7 cellular contexts compared by ENCODE assay signal in the genomic region with DNA sequence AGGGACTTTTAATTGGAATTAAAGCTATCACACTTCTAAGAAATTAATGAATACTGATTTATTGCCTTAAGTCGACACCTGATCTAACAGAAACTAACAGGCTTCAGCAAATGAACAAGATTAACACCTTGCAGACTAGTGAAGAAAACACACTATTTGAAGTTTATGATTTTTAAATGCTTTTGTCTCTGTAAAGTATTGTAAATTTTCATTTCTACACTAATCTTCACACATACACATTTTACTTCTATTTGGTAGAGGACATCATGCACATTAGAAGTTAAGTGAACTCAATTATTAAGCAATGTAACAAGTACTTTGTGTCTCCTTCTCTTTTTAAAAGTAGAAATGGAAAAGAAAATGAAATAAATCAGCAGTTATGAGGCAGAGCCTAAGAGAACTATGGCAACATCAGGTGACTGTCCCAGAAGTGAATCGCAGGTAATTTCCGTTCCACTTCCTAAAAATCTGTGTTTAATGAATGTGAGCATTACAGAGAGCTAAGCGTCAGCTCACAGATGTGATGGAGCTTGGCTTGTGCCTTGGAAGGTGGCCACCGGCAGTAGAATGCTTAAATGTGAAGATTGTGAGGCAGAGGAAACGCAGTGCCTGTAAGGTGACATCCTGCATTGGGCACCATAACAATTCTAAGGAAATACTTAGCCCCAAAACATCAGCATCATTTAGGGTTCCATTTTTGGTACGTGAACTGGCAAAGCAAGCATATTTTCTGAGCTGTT. TPM values are rescaled to one million over a fixed set of nuclear protein-coding genes. Genes with fewer than 3 reads are reported as not detected.
A peak's percentile ranks its signal among the peaks of the same experiment; 100 is the strongest.
DNase-seq lines count a peak whose midpoint lies in the region; ATAC-seq and FAIRE-seq lines count a peak whose summit lies in the region.

No MANE protein-coding gene starts in this region.

- no peak for DNase-seq in activated T-helper 2 cell treated with anti-CD3 and anti-CD28 coated beads, Interferon-gamma antibody, Interleukin-2, Interleukin-4, amounts not matched to agents 10 μg/mL and 5 μg/mL and 100 μg/mL, durations not matched to agents 14 hours and 24 hours and 36 hours (ENCODE audit: low spot score)
- no peak for DNase-seq in stimulated activated naive B cell treated with anti-CD40 and anti-IgM and Interleukin-4, amounts not matched to agents 10 μg/mL and 1 μg/mL and 100 μg/mL, for 72 hours
- DNase-seq in H7 (no peak), frontal cortex (ENCODE audit: low spot score in 2 of 2) (no peak), dedifferentiated amniotic fluid mesenchymal stem cell (ENCODE audit: extremely low spot score) (no peak)

- peak overlapping the region; percentile 93 for H3K4me3 Mint-ChIP-seq in activated T-helper 2 cell treated with anti-CD3 and anti-CD28 coated beads, Interferon-gamma antibody, Interleukin-2, Interleukin-4, amounts not matched to agents 10 μg/mL and 5 μg/mL and 100 μg/mL, durations not matched to agents 14 hours and 24 hours and 36 hours (ENCODE audit: low read depth)
- peak overlapping the region; percentile 94 to 98 for H3K4me3 Mint-ChIP-seq in stimulated activated naive B cell treated with anti-CD40 and anti-IgM and Interleukin-4, amounts not matched to agents 10 μg/mL and 1 μg/mL and 100 μg/mL, for 72 hours

- WGBS in HUES64: 92% methylated on average over 7 of the region's 7 CpGs

- H3K27me3 ChIP-seq in HUES64 (ENCODE audit: insufficient read depth, low read length) (no peaks in the 10 kb centered on the region), iPS-15b (ENCODE audit: control insufficient read depth, insufficient read depth, low read length) (no peaks in the 10 kb centered on the region), H7 (ENCODE audit: control insufficient read depth, insufficient read depth, low read length) (no peaks in the 10 kb centered on the region)

- H3K9ac ChIP-seq in HUES64 (ENCODE audit: low read depth, low read length) (peak overlapping the region; percentile 21; the same call in 1 of the 2 replicates), iPS-15b (ENCODE audit: low read depth, low read length) (no peak overlapping the region)

- FAIRE-seq in frontal cortex (lab: Jason Lieb, UNC): no peak

- no peaks in the 10 kb centered on the region for H3K9me3 ChIP-seq in HUES64 (ENCODE audit: insufficient read depth, low read depth, low read length)
- H3K9me3 ChIP-seq in iPS-15b (ENCODE audit: control insufficient read depth, insufficient read depth, low read length): no peaks in the 10 kb centered on the region

- H3K4me1 Mint-ChIP-seq in activated T-helper 2 cell treated with anti-CD3 and anti-CD28 coated beads, Interferon-gamma antibody, Interleukin-2, Interleukin-4, amounts not matched to agents 10 μg/mL and 5 μg/mL and 100 μg/mL, durations not matched to agents 14 hours and 24 hours and 36 hours (ENCODE audit: low read depth): peaks cover 59% of the 10 kb centered on the region
- H3K4me1 Mint-ChIP-seq in stimulated activated naive B cell treated with anti-CD40 and anti-IgM and Interleukin-4, amounts not matched to agents 10 μg/mL and 1 μg/mL and 100 μg/mL, for 72 hours: peaks cover 26 to 65% of the 10 kb centered on the region in 2 donors

- peaks cover 34% of the 10 kb centered on the region for H3K36me3 ChIP-seq in HUES64 (ENCODE audit: insufficient read depth, low read length)
- H3K36me3 ChIP-seq in iPS-15b (ENCODE audit: control insufficient read depth, insufficient read depth, low read length): no peaks in the 10 kb centered on the region
- peaks cover 6% of the 10 kb centered on the region for H3K36me3 ChIP-seq in H7 (replicated peaks; ENCODE audit: control insufficient read depth, insufficient read depth, low read length)

- no peaks in the 10 kb centered on the region for H3K27me3 Mint-ChIP-seq in activated T-helper 2 cell treated with anti-CD3 and anti-CD28 coated beads, Interferon-gamma antibody, Interleukin-2, Interleukin-4, amounts not matched to agents 10 μg/mL and 5 μg/mL and 100 μg/mL, durations not matched to agents 14 hours and 24 hours and 36 hours (ENCODE audit: low read depth)
- peaks cover 0 to under 1% of the 10 kb centered on the region in 2 donors for H3K27me3 Mint-ChIP-seq in stimulated activated naive B cell treated with anti-CD40 and anti-IgM and Interleukin-4, amounts not matched to agents 10 μg/mL and 1 μg/mL and 100 μg/mL, for 72 hours

- H3K4me3 ChIP-seq in HUES64 (ENCODE audit: low read length): peak overlapping the region; percentile 97
- peak overlapping the region; percentile 100 for H3K4me3 ChIP-seq in iPS-15b (ENCODE audit: low read depth, low read length)
- no peak overlapping the region; the same call in 1 of the 2 replicates for H3K4me3 ChIP-seq in H7 (ENCODE audit: insufficient read depth, low read depth, low read length)

- H3K27ac ChIP-seq in HUES64 (ENCODE audit: low read depth, low read length): no peak overlapping the region

- peaks cover 39% of the 10 kb centered on the region for H3K36me3 Mint-ChIP-seq in activated T-helper 2 cell treated with anti-CD3 and anti-CD28 coated beads, Interferon-gamma antibody, Interleukin-2, Interleukin-4, amounts not matched to agents 10 μg/mL and 5 μg/mL and 100 μg/mL, durations not matched to agents 14 hours and 24 hours and 36 hours (ENCODE audit: low read depth)
- H3K36me3 Mint-ChIP-seq in stimulated activated naive B cell treated with anti-CD40 and anti-IgM and Interleukin-4, amounts not matched to agents 10 μg/mL and 1 μg/mL and 100 μg/mL, for 72 hours: peaks cover 20 to 32% of the 10 kb centered on the region in 2 donors

- no peaks in the 10 kb centered on the region for H3K9me3 Mint-ChIP-seq in activated T-helper 2 cell treated with anti-CD3 and anti-CD28 coated beads, Interferon-gamma antibody, Interleukin-2, Interleukin-4, amounts not matched to agents 10 μg/mL and 5 μg/mL and 100 μg/mL, durations not matched to agents 14 hours and 24 hours and 36 hours
- peaks cover 0 to 2% of the 10 kb centered on the region in 2 donors for H3K9me3 Mint-ChIP-seq in stimulated activated naive B cell treated with anti-CD40 and anti-IgM and Interleukin-4, amounts not matched to agents 10 μg/mL and 1 μg/mL and 100 μg/mL, for 72 hours

- intact Hi-C loops in activated T-helper 2 cell treated with anti-CD3 and anti-CD28 coated beads, Interferon-gamma antibody, Interleukin-2, Interleukin-4, amounts not matched to agents 10 μg/mL and 5 μg/mL and 100 μg/mL, durations not matched to agents 14 hours and 24 hours and 36 hours (cut with micrococcal nuclease): no loop called here

- ATAC-seq in stimulated activated naive B cell treated with anti-CD40 and anti-IgM and Interleukin-4, amounts not matched to agents 10 μg/mL and 1 μg/mL and 100 μg/mL, for 72 hours (replicated peaks): no peak

- H3K27ac Mint-ChIP-seq in activated T-helper 2 cell treated with anti-CD3 and anti-CD28 coated beads, Interferon-gamma antibody, Interleukin-2, Interleukin-4, amounts not matched to agents 10 μg/mL and 5 μg/mL and 100 μg/mL, durations not matched to agents 14 hours and 24 hours and 36 hours: peak overlapping the region; percentile 97
- peak overlapping the region; percentile 37 for H3K27ac Mint-ChIP-seq in stimulated activated naive B cell treated with anti-CD40 and anti-IgM and Interleukin-4, amounts not matched to agents 10 μg/mL and 1 μg/mL and 100 μg/mL, for 72 hours

- peaks cover 23% of the 10 kb centered on the region for H3K4me1 ChIP-seq in HUES64 (ENCODE audit: insufficient read depth, low read length)
- H3K4me1 ChIP-seq in iPS-15b (ENCODE audit: control insufficient read depth, insufficient read depth, low read length): peaks cover 21% of the 10 kb centered on the region

RNA-seq across cellular contexts. Expression of a gene that starts 1.2 kb away (rescaled TPM):
- 48.1 TPM for polyA plus RNA-seq in HUES64 (2013, experiment 1 of 2)
- polyA plus RNA-seq in HUES64 (2013, experiment 2 of 2): 51.5 TPM
- total RNA-seq in activated T-helper 2 cell treated with anti-CD3 and anti-CD28 coated beads, Interferon-gamma antibody, Interleukin-2, Interleukin-4, amounts not matched to agents 10 μg/mL and 5 μg/mL and 100 μg/mL, durations not matched to agents 14 hours and 24 hours and 36 hours: 71.0 and 73.9 TPM in 2 replicates
- 54.1 and 59.9 TPM in 2 replicates for total RNA-seq in H7 (2014; rRNA removed; shearing (Covaris generic))
- total RNA-seq in frontal cortex: 216 TPM

RNA-seq across cellular contexts. Expression of a gene that starts 31.8 kb away (rescaled TPM):
- 2.0 TPM for polyA plus RNA-seq in HUES64 (2013, experiment 1 of 2)
- 2.7 TPM for polyA plus RNA-seq in HUES64 (2013, experiment 2 of 2)
- total RNA-seq in activated T-helper 2 cell treated with anti-CD3 and anti-CD28 coated beads, Interferon-gamma antibody, Interleukin-2, Interleukin-4, amounts not matched to agents 10 μg/mL and 5 μg/mL and 100 μg/mL, durations not matched to agents 14 hours and 24 hours and 36 hours: not detected in 2 replicates
- 0.10 TPM in 1 of 2 replicates, not detected in the other for total RNA-seq in H7 (2014; rRNA removed; shearing (Covaris generic))
- 6.1 TPM for total RNA-seq in frontal cortex
